Comparison of ENCODE assay signal across 12 cellular contexts in the genomic region with DNA sequence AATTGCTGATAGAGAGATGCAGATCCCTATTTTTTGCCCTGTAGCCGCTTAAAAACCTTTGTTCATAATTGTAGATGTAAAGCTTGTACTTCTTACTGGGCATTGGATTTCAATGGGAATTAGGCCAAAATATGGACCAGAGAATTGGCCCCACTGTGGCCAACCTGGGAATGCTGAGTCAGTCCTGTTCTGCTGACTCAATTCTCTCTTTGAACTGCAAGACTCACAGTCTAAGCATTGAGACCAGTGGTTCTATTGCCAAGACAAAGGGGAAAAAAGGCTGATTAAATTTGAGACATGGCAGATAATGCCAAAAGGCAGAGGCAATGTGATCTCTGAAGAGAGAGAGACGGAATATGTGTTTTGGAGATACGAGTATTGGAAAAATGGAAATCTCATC.
DNase-seq lines count a peak whose midpoint lies in the region; ATAC-seq and TF ChIP-seq lines count a peak whose summit lies in the region.
"Had no signal": no experiment of that assay in that cellular context is flagged by ENCODE, and none has a peak within 500 bp of the region (broad histone marks: within the 10 kb centered on the region; RNA-seq: fewer than 3 reads in every experiment).

No MANE protein-coding gene starts in this region.

- CTCF ChIA-PET in Caco-2 (lab: Charles Lee), result interaction anchor here (1.2 to 2.6 kb wide), 3 partner anchors 74 to 194 kb away, joined by 4 to 45 read pairs (median 39); a partner anchor contains a TSS
- CTCF ChIA-PET in activated CD4-positive, alpha-beta memory T cell treated with anti-CD3 and anti-CD28 coated beads for 36 hours (lab: Charles Lee), result interaction anchor here (0.9 to 5.0 kb wide), 10 partner anchors 12 to 192 kb away, joined by 3 to 64 read pairs (median 3); no protein-coding TSS in a partner anchor

- no peak for ATAC-seq in HG03469 (IDR thresholded peaks at IDR 0.05; ENCODE audit: unreplicated experiment)
- ATAC-seq: activated T-helper 17 cell treated with anti-CD3 and anti-CD28 coated beads, Interleukin-2, amount 50 U/mL, for 72 hours had no signal

- TF ChIP-seq CTCF in Caco-2 (IDR thresholded peaks at IDR 0.05; ENCODE audit: insufficient read depth in 1 of 2, low read depth in 1 of 2, low read length in 1 of 2, severe bottlenecking in 1 of 2, unreplicated experiment in 1 of 2) (no peak), fibroblast of the aortic adventitia (IDR thresholded peaks at IDR 0.05; ENCODE audit: insufficient read depth, low read length) (no peak), GM20000 (IDR thresholded peaks at IDR 0.05; ENCODE audit: extremely low read depth, missing control alignments) (no peak)

- H3K4me1 ChIP-seq in Caco-2 (peaks cover 38% of the 10 kb centered on the region), SJCRH30 (peaks cover 58% of the 10 kb centered on the region)
- H3K4me1 ChIP-seq in effector memory CD4-positive, alpha-beta T cell (ENCODE audit: control insufficient read depth, insufficient read depth, low read length, poor library complexity, severe bottlenecking), result no peaks in the 10 kb centered on the region

- H3K4me3 ChIP-seq in Caco-2 (ENCODE audit: low read depth, low read length) (no peak overlapping the region), SJCRH30 (no peak overlapping the region), fibroblast of the aortic adventitia (ENCODE audit: low read depth, low read length) (no peak overlapping the region), skeletal muscle cell (ENCODE audit: low read depth, low read length) (no peak overlapping the region)
- H3K4me3 ChIP-seq in effector memory CD4-positive, alpha-beta T cell (ENCODE audit: insufficient read depth, low read depth, low read length, poor library complexity, severe bottlenecking), result no peak overlapping the region

- no peaks in the 10 kb centered on the region for H3K9me3 ChIP-seq in Caco-2
- H3K9me3 ChIP-seq in SJCRH30 (replicated peaks), result no peaks in the 10 kb centered on the region
- no peaks in the 10 kb centered on the region for H3K9me3 ChIP-seq in effector memory CD4-positive, alpha-beta T cell (ENCODE audit: control insufficient read depth, low read length)

- POLR2A ChIA-PET in Caco-2 (lab: Charles Lee), result interaction anchor here (1.8 kb wide), 1 partner anchor 73 kb away, joined by 44 read pairs; a partner anchor contains a TSS
- POLR2A ChIA-PET in activated CD4-positive, alpha-beta memory T cell treated with anti-CD3 and anti-CD28 coated beads for 36 hours (lab: Charles Lee), result no interaction called here

- H3K36me3 ChIP-seq in Caco-2 (ENCODE audit: control insufficient read depth, insufficient read depth, low read length) (no peaks in the 10 kb centered on the region), SJCRH30 (no peaks in the 10 kb centered on the region)
- no peaks in the 10 kb centered on the region for H3K36me3 ChIP-seq in effector memory CD4-positive, alpha-beta T cell (ENCODE audit: control insufficient read depth, insufficient read depth, low read length)

- intact Hi-C loops in Caco-2 (cut with micrococcal nuclease; ENCODE audit: unreplicated experiment), result no loop called here
- intact Hi-C loops in activated CD4-positive, alpha-beta memory T cell treated with anti-CD3 and anti-CD28 coated beads for 36 hours (cut with micrococcal nuclease), result loop anchor here (2.0 kb wide), 1 partner anchor 16 kb away; no protein-coding TSS in a partner anchor

- no peaks in the 10 kb centered on the region for H3K36me3 Mint-ChIP-seq in Caco-2 (ENCODE audit: insufficient read depth, unreplicated experiment)
- H3K36me3 Mint-ChIP-seq in activated CD4-positive, alpha-beta memory T cell treated with anti-CD3 and anti-CD28 coated beads for 36 hours, result no peaks in the 10 kb centered on the region

- BruUV-seq in Caco-2 (replicated peaks; lab: Mats Ljungman, UMichigan), result no TSS peak

- H3K9me3 Mint-ChIP-seq in Caco-2 (ENCODE audit: unreplicated experiment), result no peaks in the 10 kb centered on the region
- H3K9me3 Mint-ChIP-seq in activated CD4-positive, alpha-beta memory T cell treated with anti-CD3 and anti-CD28 coated beads for 36 hours, result no peaks in the 10 kb centered on the region
- H3K9me3 Mint-ChIP-seq: activated T-helper 17 cell treated with anti-CD3 and anti-CD28 coated beads, Interleukin-2, amount 50 U/mL, for 72 hours had no signal

- no peak overlapping the region for H3K4me3 Mint-ChIP-seq in Caco-2 (ENCODE audit: unreplicated experiment)
- H3K4me3 Mint-ChIP-seq in activated CD4-positive, alpha-beta memory T cell treated with anti-CD3 and anti-CD28 coated beads for 36 hours, result no peak overlapping the region
- H3K4me3 Mint-ChIP-seq: activated T-helper 17 cell treated with anti-CD3 and anti-CD28 coated beads, Interleukin-2, amount 50 U/mL, for 72 hours had no signal

- DNase-seq in Caco-2, result no peak
- DNase-seq in SJCRH30, result peak in 1 of 2 experiments; percentile 33
- DNase-seq in fibroblast of the aortic adventitia (ENCODE audit: low read depth), result peak; percentile 89
- peak; percentile 49 for DNase-seq in skeletal muscle cell (ENCODE audit: low read depth)
- no peak for DNase-seq in GM20000 (ENCODE audit: low spot score)
- DNase-seq in effector memory CD4-positive, alpha-beta T cell, result no peak
- no peak for DNase-seq in activated CD4-positive, alpha-beta memory T cell treated with anti-CD3 and anti-CD28 coated beads for 36 hours
- DNase-seq: effector CD4-positive, alpha-beta T cell; KBM-7; left cardiac atrium had no signal

- peaks cover 37% of the 10 kb centered on the region for H3K4me1 Mint-ChIP-seq in Caco-2 (ENCODE audit: low read depth, unreplicated experiment)
- H3K4me1 Mint-ChIP-seq in activated CD4-positive, alpha-beta memory T cell treated with anti-CD3 and anti-CD28 coated beads for 36 hours (ENCODE audit: low read depth), result peaks cover 30% of the 10 kb centered on the region
- H3K4me1 Mint-ChIP-seq: activated T-helper 17 cell treated with anti-CD3 and anti-CD28 coated beads, Interleukin-2, amount 50 U/mL, for 72 hours had no signal

- peak overlapping the region; percentile 69 for H3K27ac ChIP-seq in SJCRH30
- H3K27ac ChIP-seq in effector memory CD4-positive, alpha-beta T cell (ENCODE audit: insufficient read depth, low read length, poor library complexity, severe bottlenecking), result no peak overlapping the region

- H3K27me3 ChIP-seq in Caco-2 (replicated peaks; ENCODE audit: control insufficient read depth, insufficient read depth, low read length), result no peaks in the 10 kb centered on the region
- no peaks in the 10 kb centered on the region for H3K27me3 ChIP-seq in SJCRH30
- no peaks in the 10 kb centered on the region for H3K27me3 ChIP-seq in effector memory CD4-positive, alpha-beta T cell (replicated peaks; ENCODE audit: control insufficient read depth, insufficient read depth, low read length, poor library complexity, severe bottlenecking)

- no peaks in the 10 kb centered on the region for H3K27me3 Mint-ChIP-seq in Caco-2 (ENCODE audit: insufficient read depth, unreplicated experiment)
- H3K27me3 Mint-ChIP-seq in activated CD4-positive, alpha-beta memory T cell treated with anti-CD3 and anti-CD28 coated beads for 36 hours, result no peaks in the 10 kb centered on the region
- H3K27me3 Mint-ChIP-seq: activated T-helper 17 cell treated with anti-CD3 and anti-CD28 coated beads, Interleukin-2, amount 50 U/mL, for 72 hours had no signal

- H3K27ac Mint-ChIP-seq in Caco-2 (ENCODE audit: unreplicated experiment), result peak overlapping the region; percentile 92
- H3K27ac Mint-ChIP-seq in activated CD4-positive, alpha-beta memory T cell treated with anti-CD3 and anti-CD28 coated beads for 36 hours, result no peak overlapping the region
- H3K27ac Mint-ChIP-seq: activated T-helper 17 cell treated with anti-CD3 and anti-CD28 coated beads, Interleukin-2, amount 50 U/mL, for 72 hours had no signal

Comparison
In these comparisons a context has a peak if more than half of its experiments do, and no peak if none do; other contexts are left out.
1. DNase-seq: peak in fibroblast of the aortic adventitia (single experiment) and skeletal muscle cell (single experiment); none in Caco-2 (0 of 2), GM20000 (single experiment), effector memory CD4-positive, alpha-beta T cell (0 of 3) and activated CD4-positive, alpha-beta memory T cell treated with anti-CD3 and anti-CD28 coated beads for 36 hours (single experiment).